Comparison of ENCODE assay signal across 17 cellular contexts in genomic region chr1:33374336-33375105, GRCh38. TPM values are rescaled to one million over a fixed set of nuclear protein-coding genes. Genes with fewer than 3 reads are reported as not detected.
A peak's percentile ranks its signal among the peaks of the same experiment; 100 is the strongest.
DNase-seq lines count a peak whose midpoint lies in the region; ATAC-seq and TF ChIP-seq lines count a peak whose summit lies in the region.
"Had no signal": no experiment of that assay in that cellular context is flagged by ENCODE, and none has a peak within 500 bp of the region (broad histone marks: within the 10 kb centered on the region; RNA-seq: fewer than 3 reads in every experiment).

No MANE protein-coding gene starts in this region.

- 61 to 72% (median 68%) methylated on average over 5 of the region's 5 CpGs for WGBS in heart left ventricle, 4 donors

- peak overlapping the region; percentile 9 to 84 (median 68) for H3K27ac ChIP-seq in heart left ventricle
- peak overlapping the region; percentile 33 to 57 for H3K27ac ChIP-seq in right atrium auricular region
- peak overlapping the region; percentile 10 to 38 for H3K27ac ChIP-seq in uterus
- H3K27ac ChIP-seq: cardiac muscle cell, upper lobe of right lung had no signal

- H3K36me3 ChIP-seq in heart left ventricle (peaks cover 0 to 15% (median 7%) of the 10 kb centered on the region in 9 donors), right atrium auricular region (no peaks in the 10 kb centered on the region), uterus (no peaks in the 10 kb centered on the region)
- H3K36me3 ChIP-seq: cardiac muscle cell, upper lobe of right lung had no signal

- peak in 3 of 4 donors; percentile 25 to 72 (median 38) for ATAC-seq in heart left ventricle
- no peak for ATAC-seq in Right ventricle myocardium superior (ENCODE audit: poor library complexity)
- ATAC-seq in GM18873 (IDR thresholded peaks at IDR 0.05; ENCODE audit: low FRiP score, unreplicated experiment) = no peak
- ATAC-seq: left lobe of liver; naive thymus-derived CD4-positive, alpha-beta T cell; stimulated activated memory B cell treated with anti-CD40 and anti-IgM and Interleukin-4, amounts not matched to agents 10 μg/mL and 1 μg/mL and 100 μg/mL, for 72 hours; upper lobe of right lung had no signal

- DNase-seq in heart left ventricle (no peak), Right ventricle myocardium superior (no peak), astrocyte of the hippocampus (ENCODE audit: low read depth, low spot score) (peak; percentile 48), right atrium auricular region (ENCODE audit: low spot score) (no peak), uterus (no peak), NCI-H69 (lab: John Stamatoyannopoulos, UW) (no peak), retina (no peak)
- DNase-seq: activated B cell treated with CpG ODN at 0.5 μM for 24 hours; activated naive CD4-positive, alpha-beta T cell treated with anti-CD3 and anti-CD28 coated beads, Interleukin-2, amount 50 U/mL, for 16 hours; hypothalamus; naive thymus-derived CD4-positive, alpha-beta T cell; SW 1271; upper lobe of right lung had no signal

- intact Hi-C loops in heart left ventricle (cut with DNase I) = loop anchor here in 5 of 10 donors (5.0 to 10.0 kb wide), 7 partner anchors 53 to 260 kb away; no protein-coding TSS in a partner anchor
- intact Hi-C loops in Right ventricle myocardium superior (cut with DNase I) = no loop called here
- intact Hi-C loops in uterus (cut with DNase I; ENCODE audit: low total_unique reads) = no loop called here

- H3K4me1 ChIP-seq in heart left ventricle (peaks cover 0 to 56% (median 26%) of the 10 kb centered on the region in 12 donors), right atrium auricular region (peaks cover 0 to 30% of the 10 kb centered on the region in 2 donors), uterus (no peaks in the 10 kb centered on the region)

- no peak for TF ChIP-seq CTCF in heart left ventricle (IDR thresholded peaks at IDR 0.05)
- no peak for TF ChIP-seq CTCF in right atrium auricular region (IDR thresholded peaks at IDR 0.05)
- no peak for TF ChIP-seq CTCF in uterus (IDR thresholded peaks at IDR 0.05)

- TF ChIP-seq POLR2A in heart left ventricle (IDR thresholded peaks at IDR 0.05) (no peak), uterus (IDR thresholded peaks at IDR 0.05) (no peak)

- H3K27me3 ChIP-seq in heart left ventricle = no peaks in the 10 kb centered on the region
- H3K27me3 ChIP-seq in right atrium auricular region = no peaks in the 10 kb centered on the region
- H3K27me3 ChIP-seq in uterus = no peaks in the 10 kb centered on the region
- H3K27me3 ChIP-seq: cardiac muscle cell, upper lobe of right lung had no signal

- H3K4me3 ChIP-seq in heart left ventricle (no peak overlapping the region), right atrium auricular region (no peak overlapping the region), uterus (no peak overlapping the region)
- H3K4me3 ChIP-seq: cardiac muscle cell, upper lobe of right lung had no signal

- H3K9me3 ChIP-seq in heart left ventricle = no peaks in the 10 kb centered on the region
- no peaks in the 10 kb centered on the region for H3K9me3 ChIP-seq in right atrium auricular region
- no peaks in the 10 kb centered on the region for H3K9me3 ChIP-seq in uterus
- H3K9me3 ChIP-seq: upper lobe of right lung had no signal

RNA-seq across cellular contexts. Expression of gene A3GALT2, which starts 53.6 kb away (rescaled TPM):
- total RNA-seq in heart left ventricle (under 1 TPM in 1 of 9 donors, not detected in 8; 0.40 TPM), Right ventricle myocardium superior (not detected), right atrium auricular region (not detected), uterus (under 1 TPM in 1 of 4 donors, not detected in 3; 0.58 TPM)
- polyA plus RNA-seq in heart left ventricle = not detected
- total RNA-seq: activated B cell treated with CpG ODN at 0.5 μM for 24 hours; cardiac muscle cell; left lobe of liver; naive thymus-derived CD4-positive, alpha-beta T cell; upper lobe of right lung had no signal
- polyA plus RNA-seq: naive thymus-derived CD4-positive, alpha-beta T cell had no signal

RNA-seq across cellular contexts. Expression of gene PHC2, which starts 56.4 kb away (rescaled TPM):
- total RNA-seq in heart left ventricle (100 to 1,000 TPM in 4 of 9 donors, 10 to 100 TPM in 5; 86.5 to 194 (median 99.4) TPM), Right ventricle myocardium superior (105 TPM), right atrium auricular region (100 to 1,000 TPM in 1 of 2 donors, 10 to 100 TPM in 1; 98.4 to 144 TPM), uterus (100 to 1,000 TPM in 2 of 4 donors, 10 to 100 TPM in 2; 51.5 to 203 (median 102) TPM)
- 100 to 1,000 TPM in 1 of 2 donors, 10 to 100 TPM in 1; 79.7 to 118 TPM for polyA plus RNA-seq in heart left ventricle

Comparison
In these comparisons a context has a peak if more than half of its experiments do, and no peak if none do; other contexts are left out.
1. ATAC-seq: peak in heart left ventricle (3 of 4); none in Right ventricle myocardium superior (single experiment) and GM18873 (single experiment).
2. Peak in every context shown above with its lines, with median percentiles within 50 percentile points of each other: H3K27ac ChIP-seq.